ENCODE assay signal across 3 cellular contexts in genomic region chr5:107601076-107601475, GRCh38.
A peak's percentile ranks its signal among the peaks of the same experiment; 100 is the strongest.
TF ChIP-seq lines count a peak whose summit lies in the region.

No MANE protein-coding gene starts in this region.

TF ChIP-seq in HEK293, 187 proteins besides CTCF, POLR2A, EP300 and RAD21 (continued from another document):
- TF ChIP-seq ZNF398 (tag by site-specific recombination; IDR thresholded peaks at IDR 0.05) (no peak), PRDM10 (tag by site-specific recombination; IDR thresholded peaks at IDR 0.05) (peak; percentile 44)

TF ChIP-seq in HepG2, 621 proteins besides CTCF, POLR2A, EP300 and RAD21 (continued from another document and continues in another):
- TF ChIP-seq PRDM4 (CRISPR knock-in tag; IDR thresholded peaks at IDR 0.05; ENCODE audit: borderline replicate concordance) = no peak
- no peak for TF ChIP-seq ZNF253 (CRISPR knock-in tag; IDR thresholded peaks at IDR 0.05; ENCODE audit: borderline replicate concordance)
- no peak for TF ChIP-seq MIER2 (CRISPR knock-in tag; IDR thresholded peaks at IDR 0.05)
- TF ChIP-seq MTA3 (CRISPR knock-in tag; IDR thresholded peaks at IDR 0.05) = no peak
- TF ChIP-seq ZNF670 (CRISPR knock-in tag; IDR thresholded peaks at IDR 0.05; ENCODE audit: borderline replicate concordance) = no peak
- no peak for TF ChIP-seq SMAD3 (CRISPR knock-in tag; IDR thresholded peaks at IDR 0.05)
- no peak for TF ChIP-seq NFYB (CRISPR knock-in tag; IDR thresholded peaks at IDR 0.05)
- no peak for TF ChIP-seq ZMYM4 (CRISPR knock-in tag; IDR thresholded peaks at IDR 0.05)
- peak; percentile 44; the same call in 1 of the 2 replicates for TF ChIP-seq CEBPG (CRISPR knock-in tag; IDR thresholded peaks at IDR 0.05)
- TF ChIP-seq ATF7 (IDR thresholded peaks at IDR 0.05) = peak; percentile 28; the same call in 1 of the 2 replicates
- TF ChIP-seq ATF7 (CRISPR knock-in tag; IDR thresholded peaks at IDR 0.05) = no peak
- TF ChIP-seq CEBPB (IDR thresholded peaks at IDR 0.05; ENCODE audit: borderline replicate concordance, low read depth, low read length) = peak; percentile 78
- TF ChIP-seq IRF9 (CRISPR knock-in tag; IDR thresholded peaks at IDR 0.05; ENCODE audit: borderline replicate concordance) = no peak
- TF ChIP-seq MXD1 (CRISPR knock-in tag; IDR thresholded peaks at IDR 0.05) = no peak
- no peak for TF ChIP-seq MLLT10 (CRISPR knock-in tag; IDR thresholded peaks at IDR 0.05)
- TF ChIP-seq IKZF1 (IDR thresholded peaks at IDR 0.05) = no peak
- no peak for TF ChIP-seq HMGXB4 (CRISPR knock-in tag; IDR thresholded peaks at IDR 0.05; ENCODE audit: borderline replicate concordance in 1 of 2, low read depth in 1 of 2)
- no peak for TF ChIP-seq PHF8 (CRISPR knock-in tag; IDR thresholded peaks at IDR 0.05)
- TF ChIP-seq ATF4 (CRISPR knock-in tag; IDR thresholded peaks at IDR 0.05) = 0 out of 4 replicates have a peak, but pooled peaks of 1 of the 2 experiments have one; percentile 15
- TF ChIP-seq THAP11 (CRISPR knock-in tag; IDR thresholded peaks at IDR 0.05) = no peak
- no peak for TF ChIP-seq ZNF784 (CRISPR knock-in tag; IDR thresholded peaks at IDR 0.05; ENCODE audit: borderline replicate concordance)
- no peak for TF ChIP-seq THRA (CRISPR knock-in tag; IDR thresholded peaks at IDR 0.05; ENCODE audit: borderline replicate concordance)
- TF ChIP-seq ZNF605 (CRISPR knock-in tag; IDR thresholded peaks at IDR 0.05) = no peak

TF ChIP-seq in WTC11, 78 proteins besides CTCF, POLR2A, EP300 and RAD21 (continued from another document):
- no peak for TF ChIP-seq ZNF532 (CRISPR knock-in tag; IDR thresholded peaks at IDR 0.05; ENCODE audit: borderline replicate concordance)
- TF ChIP-seq ZNF671 (CRISPR knock-in tag; IDR thresholded peaks at IDR 0.05) = no peak
- no peak for TF ChIP-seq ZNF396 (CRISPR knock-in tag; IDR thresholded peaks at IDR 0.05; ENCODE audit: borderline replicate concordance)
- TF ChIP-seq RORB (CRISPR knock-in tag; IDR thresholded peaks at IDR 0.05) = no peak
- no peak for TF ChIP-seq JUN (CRISPR knock-in tag; IDR thresholded peaks at IDR 0.05)
